8 cellular contexts compared by ENCODE assay signal in genomic region chr11:82901165-82901938, GRCh38. TPM values are rescaled to one million over a fixed set of nuclear protein-coding genes. Genes with fewer than 3 reads are reported as not detected.
DNase-seq lines count a peak whose midpoint lies in the region; ATAC-seq and TF ChIP-seq lines count a peak whose summit lies in the region.

A gene with protein sequence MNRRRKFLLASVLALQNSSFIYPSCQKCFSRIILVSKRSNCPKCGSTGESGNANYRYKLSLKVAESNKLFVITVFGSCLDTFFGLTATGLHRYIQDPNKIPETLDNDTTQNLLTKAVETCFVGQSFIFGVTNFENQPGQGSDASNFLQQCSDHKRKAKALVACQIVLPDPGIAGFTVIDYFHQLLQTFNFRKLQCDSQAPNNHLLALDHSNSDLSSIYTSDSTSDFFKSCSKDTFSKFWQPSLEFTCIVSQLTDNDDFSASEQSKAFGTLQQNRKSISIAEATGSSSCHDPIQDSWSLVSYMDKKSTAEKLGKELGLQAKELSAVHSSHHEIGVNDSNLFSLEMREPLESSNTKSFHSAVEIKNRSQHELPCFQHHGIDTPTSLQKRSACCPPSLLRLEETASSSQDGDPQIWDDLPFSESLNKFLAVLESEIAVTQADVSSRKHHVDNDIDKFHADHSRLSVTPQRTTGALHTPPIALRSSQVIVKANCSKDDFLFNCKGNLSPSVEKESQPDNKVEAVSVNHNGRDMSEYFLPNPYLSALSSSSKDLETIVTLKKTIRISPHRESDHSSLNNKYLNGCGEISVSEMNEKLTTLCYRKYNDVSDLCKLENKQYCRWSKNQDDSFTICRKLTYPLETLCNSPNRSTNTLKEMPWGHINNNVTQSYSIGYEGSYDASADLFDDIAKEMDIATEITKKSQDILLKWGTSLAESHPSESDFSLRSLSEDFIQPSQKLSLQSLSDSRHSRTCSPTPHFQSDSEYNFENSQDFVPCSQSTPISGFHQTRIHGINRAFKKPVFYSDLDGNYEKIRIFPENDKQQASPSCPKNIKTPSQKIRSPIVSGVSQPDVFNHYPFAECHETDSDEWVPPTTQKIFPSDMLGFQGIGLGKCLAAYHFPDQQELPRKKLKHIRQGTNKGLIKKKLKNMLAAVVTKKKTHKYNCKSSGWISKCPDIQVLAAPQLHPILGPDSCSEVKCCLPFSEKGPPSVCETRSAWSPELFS (plus strand): TSS chr11:82901736. CDS start chr11:82914739, 13,003 bp downstream.

- peak; percentile 100 for DNase-seq in DMS53 treated with DMSO at 0.1 percent for 48 hours (lab: John Stamatoyannopoulos, UW; ENCODE audit: unreplicated experiment)
- DNase-seq in RKO (ENCODE audit: low spot score), result peak; percentile 99
- peak; percentile 87 for DNase-seq in activated T-helper 1 cell treated with Interleukin-2 at 50 U/mL for 16 hours (ENCODE audit: low read depth)
- DNase-seq in esophagus squamous epithelium (lab: John Stamatoyannopoulos, UW), result peak; percentile 84
- peak; percentile 99 for DNase-seq in myocyte (ENCODE audit: low read depth)
- DNase-seq in stimulated activated CD8-positive, alpha-beta memory T cell treated with anti-CD3 and anti-CD28 coated beads, Interleukin-7, amount 100 ng/mL, for 48 hours (ENCODE audit: extremely low read depth in 1 of 2, low read depth in 1 of 2), result peak; percentile 76 to 94

- peak within 1 kb of the TSS; percentile 62 to 82 (median 74) for H3K4me3 ChIP-seq in esophagus squamous epithelium

- H3K27me3 ChIP-seq in esophagus squamous epithelium, result no peaks in the 10 kb centered on the region

- intact Hi-C loops in esophagus squamous epithelium (cut with DNase I), result loop anchor here (10.0 kb wide), 2 partner anchors 263 to 373 kb away; no protein-coding TSS in a partner anchor

- H3K9me3 ChIP-seq in KOPT-K1 (ENCODE audit: insufficient read depth, low read length, poor library complexity, severe bottlenecking) (no peaks in the 10 kb centered on the region), esophagus squamous epithelium (no peaks in the 10 kb centered on the region)

- 1% methylated on average over 24 to 37 of the region's 49 CpGs for WGBS in esophagus squamous epithelium, 2 donors

- H3K4me1 ChIP-seq in esophagus squamous epithelium, result peaks cover 19 to 81% (median 24%) of the 10 kb centered on the region in 3 donors

- TF ChIP-seq CTCF in esophagus squamous epithelium (IDR thresholded peaks at IDR 0.05), result no peak

- H3K27ac ChIP-seq in KOPT-K1 (ENCODE audit: low read depth, low read length, poor library complexity, severe bottlenecking) (peak within 1 kb of the TSS; percentile 66), esophagus squamous epithelium (peak within 1 kb of the TSS; percentile 90 to 97 (median 97))

- TF ChIP-seq POLR2A in esophagus squamous epithelium (IDR thresholded peaks at IDR 0.05), result peak in 3 of 4 donors; percentile 73 to 85 (median 73)

- peak; percentile 75 for ATAC-seq in GM21786 (IDR thresholded peaks at IDR 0.05; ENCODE audit: unreplicated experiment)

- H3K36me3 ChIP-seq in KOPT-K1 (ENCODE audit: insufficient read depth, low read length) (no peaks in the 10 kb centered on the region), esophagus squamous epithelium (no peaks in the 10 kb centered on the region)

RNA-seq across cellular contexts. Expression of the gene that starts here (rescaled TPM):
- total RNA-seq in esophagus squamous epithelium (10 to 100 TPM in 1 of 4 donors, 1 to 10 TPM in 3; 2.8 to 10.9 (median 5.1) TPM), myocyte (0.94 and 1.2 TPM in 2 replicates)
- polyA plus RNA-seq in myocyte (2012), result 0.32 TPM

Comparison
In these comparisons a context has a peak if more than half of its experiments do, and no peak if none do; other contexts are left out.
1. Peak in every context shown above with its lines: DNase-seq, ATAC-seq, H3K4me3 ChIP-seq and H3K27ac ChIP-seq.